ENCODE assay signal across 8 cellular contexts in genomic region chr1:84297546-84298244, GRCh38. TPM values are rescaled to one million over a fixed set of nuclear protein-coding genes. Genes with fewer than 3 reads are reported as not detected.
DNase-seq lines count a peak whose midpoint lies in the region; ATAC-seq and TF ChIP-seq lines count a peak whose summit lies in the region.

No MANE protein-coding gene starts in this region.

- intact Hi-C loops in cardiac septum (cut with DNase I), result loop anchor here (10.0 kb wide), 2 partner anchors 307 to 457 kb away; no protein-coding TSS in a partner anchor

- DNase-seq in right atrium auricular region (ENCODE audit: low spot score) (no peak), cardiac septum (ENCODE audit: low spot score) (no peak), astrocyte of the cerebellum (ENCODE audit: low read depth) (no peak), AG08396 (ENCODE audit: low spot score) (no peak)

- H3K9me3 ChIP-seq in right atrium auricular region (no peaks in the 10 kb centered on the region), mesodermal cell (ENCODE audit: control insufficient read depth, low read length) (peaks cover 17% of the 10 kb centered on the region)

- ATAC-seq in HG02588 (IDR thresholded peaks at IDR 0.05; ENCODE audit: unreplicated experiment), result no peak
- ATAC-seq in HG02981 (IDR thresholded peaks at IDR 0.05; ENCODE audit: unreplicated experiment), result no peak
- no peak for ATAC-seq in GM21529 (IDR thresholded peaks at IDR 0.05; ENCODE audit: unreplicated experiment)

- in situ Hi-C loops in astrocyte of the cerebellum (cut with HindIII; ENCODE audit: low sequenced_read_pairs), result no loop called here

- no peaks in the 10 kb centered on the region for H3K36me3 ChIP-seq in right atrium auricular region
- H3K36me3 ChIP-seq in mesodermal cell (ENCODE audit: control insufficient read depth, insufficient read depth, low read length), result no peaks in the 10 kb centered on the region

- no peaks in the 10 kb centered on the region for H3K27me3 ChIP-seq in right atrium auricular region

- 86 to 91% methylated on average over 5 to 7 of the region's 10 CpGs for WGBS in mesodermal cell (ENCODE audit: insufficient coverage in 2 of 2), 2 experiments

- H3K27ac ChIP-seq in right atrium auricular region (peak overlapping the region; percentile 84 to 91), mesodermal cell (ENCODE audit: low read depth, low read length, severe bottlenecking) (no peak overlapping the region)

- peaks cover 0 to 32% of the 10 kb centered on the region in 2 donors for H3K4me1 ChIP-seq in right atrium auricular region
- no peaks in the 10 kb centered on the region for H3K4me1 ChIP-seq in mesodermal cell (ENCODE audit: control insufficient read depth, insufficient read depth, low read length, poor library complexity, severe bottlenecking)

- TF ChIP-seq CTCF in right atrium auricular region (IDR thresholded peaks at IDR 0.05), result no peak
- no peak for TF ChIP-seq CTCF in astrocyte of the cerebellum (IDR thresholded peaks at IDR 0.05; ENCODE audit: low read depth, low read length, missing control alignments)

- H3K4me3 ChIP-seq in right atrium auricular region, result peak overlapping the region; percentile 60 to 78
- peak overlapping the region; percentile 88 for H3K4me3 ChIP-seq in astrocyte of the cerebellum (ENCODE audit: low read depth, low read length)
- H3K4me3 ChIP-seq in mesodermal cell (ENCODE audit: extremely low read depth, insufficient read depth, low read length, poor library complexity, severe bottlenecking), result peak overlapping the region; percentile 83

RNA-seq across cellular contexts. Expression of gene SAMD13, which starts 3.8 kb away (rescaled TPM):
- 1 to 10 TPM in 1 of 2 donors, under 1 TPM in 1; 0.59 to 1.1 TPM for total RNA-seq in right atrium auricular region
- 0.78 TPM for total RNA-seq in cardiac septum
- polyA plus RNA-seq in mesodermal cell (2013, experiment 1 of 2), result 2.8 TPM
- 3.3 TPM for polyA plus RNA-seq in mesodermal cell (2013, experiment 2 of 2)
